ENCODE assay signal across 8 cellular contexts in the genomic region with DNA sequence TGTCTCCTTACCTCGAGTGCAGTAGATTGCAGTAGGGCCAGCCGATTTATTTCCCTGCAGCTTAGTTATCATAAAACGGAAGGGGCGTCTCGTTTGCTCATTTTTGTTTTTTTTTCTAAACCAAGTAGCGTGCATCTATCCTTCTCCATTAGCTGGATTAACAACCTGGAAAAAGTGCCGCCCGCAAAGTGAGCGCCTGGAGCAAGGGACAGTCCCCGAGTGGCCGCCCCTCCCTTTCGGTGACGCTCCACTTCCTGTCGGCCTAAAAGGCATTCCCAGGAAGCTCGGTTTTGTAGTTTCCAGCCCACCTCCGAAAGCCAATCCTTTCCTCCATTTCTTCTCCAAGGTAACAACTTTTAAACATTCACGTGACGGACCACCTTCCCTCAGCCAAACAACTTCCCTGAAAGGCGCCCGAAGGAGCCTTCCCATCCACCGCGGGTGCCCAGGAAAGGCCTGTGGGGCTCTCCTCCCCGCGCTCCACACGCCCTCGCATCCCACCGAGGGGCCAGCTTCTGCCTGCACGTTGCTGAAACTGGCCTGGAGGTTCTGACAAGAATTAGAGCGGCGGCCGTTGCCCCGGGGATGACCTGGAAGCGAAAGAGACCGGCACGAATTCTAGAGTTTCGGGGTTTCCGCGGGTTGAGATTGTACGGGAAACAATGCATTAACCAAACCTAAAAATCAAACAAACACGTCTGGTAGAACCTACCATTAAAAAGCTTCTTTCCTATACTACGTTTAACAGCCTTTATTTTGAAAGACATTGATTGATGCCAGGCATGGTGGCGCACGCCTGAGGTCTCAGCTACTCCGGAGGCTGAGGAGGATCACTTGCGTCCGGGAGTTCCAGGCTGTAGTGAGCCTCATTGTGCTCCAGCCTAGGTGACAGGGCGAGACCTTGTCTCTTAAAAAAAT. TPM values are rescaled to one million over a fixed set of nuclear protein-coding genes. Genes with fewer than 3 reads are reported as not detected.
DNase-seq lines count a peak whose midpoint lies in the region; ATAC-seq and TF ChIP-seq lines count a peak whose summit lies in the region.

A gene with protein sequence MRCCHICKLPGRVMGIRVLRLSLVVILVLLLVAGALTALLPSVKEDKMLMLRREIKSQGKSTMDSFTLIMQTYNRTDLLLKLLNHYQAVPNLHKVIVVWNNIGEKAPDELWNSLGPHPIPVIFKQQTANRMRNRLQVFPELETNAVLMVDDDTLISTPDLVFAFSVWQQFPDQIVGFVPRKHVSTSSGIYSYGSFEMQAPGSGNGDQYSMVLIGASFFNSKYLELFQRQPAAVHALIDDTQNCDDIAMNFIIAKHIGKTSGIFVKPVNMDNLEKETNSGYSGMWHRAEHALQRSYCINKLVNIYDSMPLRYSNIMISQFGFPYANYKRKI (minus strand): TSS at position 221 of the 918 bp plus-strand sequence. CDS start 6,085 bp downstream, outside the sequence.

- peaks cover 0 to 20% of the 10 kb centered on the region in 2 donors for H3K36me3 ChIP-seq in gastrocnemius medialis

- no peaks in the 10 kb centered on the region for H3K27me3 ChIP-seq in gastrocnemius medialis

- TF ChIP-seq CTCF in 22Rv1 (IDR thresholded peaks at IDR 0.05) = no peak
- TF ChIP-seq CTCF in gastrocnemius medialis (IDR thresholded peaks at IDR 0.05 in 4 of 5, conservative IDR thresholded peaks at IDR 0.05 in 1 of 5) = no peak

- H3K4me3 ChIP-seq in iPS-11a (ENCODE audit: low read depth, low read length) (peak within 1 kb of the TSS; percentile 91), gastrocnemius medialis (peak within 1 kb of the TSS; percentile 66 to 99 (median 86))

- ATAC-seq in GM18508 (IDR thresholded peaks at IDR 0.05; ENCODE audit: insufficient read depth, unreplicated experiment) (peak; percentile 32), HG03039 (IDR thresholded peaks at IDR 0.05; ENCODE audit: unreplicated experiment) (peak; percentile 40), gastrocnemius medialis (peak; percentile 78)

- TF ChIP-seq POLR2A in gastrocnemius medialis (IDR thresholded peaks at IDR 0.05) = peak; percentile 39 to 47

- intact Hi-C loops in gastrocnemius medialis (cut with DNase I; ENCODE audit: low total_unique reads) = loop anchor here (2.0 to 5.0 kb wide), 4 partner anchors 130 to 858 kb away; partner anchors contain the start of genes CDC14A, DPH5, SASS6 and TRMT13

- peaks cover 21 to 29% of the 10 kb centered on the region in 2 donors for H3K4me1 ChIP-seq in gastrocnemius medialis

- in situ Hi-C loops in gastrocnemius medialis (cut with MboI; ENCODE audit: low sequenced_read_pairs in 4 of 4) = loop anchor here in 3 of 4 donors (10.0 to 25.0 kb wide), 3 partner anchors 433 to 760 kb away; partner anchors contain the start of genes CDC14A (in 1 of the 3), SASS6 (in 1 of the 3) and TRMT13 (in 1 of the 3)

- H3K9me3 ChIP-seq in gastrocnemius medialis = no peaks in the 10 kb centered on the region

- DNase-seq in NCI-H2081 treated with DMSO at 0.1 percent for 48 hours (lab: John Stamatoyannopoulos, UW) (peak; percentile 68), UCSD-AML1 (lab: John Stamatoyannopoulos, UW; ENCODE audit: unreplicated experiment) (peak; percentile 82), brain pericyte (ENCODE audit: low read depth, low spot score) (peak; percentile 36), gastrocnemius medialis (peak; percentile 71)

- peak within 1 kb of the TSS; percentile 98 for H3K27ac ChIP-seq in 22Rv1
- H3K27ac ChIP-seq in gastrocnemius medialis = peak within 1 kb of the TSS; percentile 94 to 99 (median 94)

RNA-seq across cellular contexts. Expression of the gene that starts here (rescaled TPM):
- 1 to 10 TPM; 1.7 to 4.9 (median 3.4) TPM for total RNA-seq in gastrocnemius medialis

Comparison
In these comparisons a context has a peak if more than half of its experiments do, and no peak if none do; other contexts are left out.
1. Peak in every context shown above with its lines: DNase-seq, ATAC-seq, H3K4me3 ChIP-seq and H3K27ac ChIP-seq.